Comparison of ENCODE assay signal across 8 cellular contexts in the genomic region with DNA sequence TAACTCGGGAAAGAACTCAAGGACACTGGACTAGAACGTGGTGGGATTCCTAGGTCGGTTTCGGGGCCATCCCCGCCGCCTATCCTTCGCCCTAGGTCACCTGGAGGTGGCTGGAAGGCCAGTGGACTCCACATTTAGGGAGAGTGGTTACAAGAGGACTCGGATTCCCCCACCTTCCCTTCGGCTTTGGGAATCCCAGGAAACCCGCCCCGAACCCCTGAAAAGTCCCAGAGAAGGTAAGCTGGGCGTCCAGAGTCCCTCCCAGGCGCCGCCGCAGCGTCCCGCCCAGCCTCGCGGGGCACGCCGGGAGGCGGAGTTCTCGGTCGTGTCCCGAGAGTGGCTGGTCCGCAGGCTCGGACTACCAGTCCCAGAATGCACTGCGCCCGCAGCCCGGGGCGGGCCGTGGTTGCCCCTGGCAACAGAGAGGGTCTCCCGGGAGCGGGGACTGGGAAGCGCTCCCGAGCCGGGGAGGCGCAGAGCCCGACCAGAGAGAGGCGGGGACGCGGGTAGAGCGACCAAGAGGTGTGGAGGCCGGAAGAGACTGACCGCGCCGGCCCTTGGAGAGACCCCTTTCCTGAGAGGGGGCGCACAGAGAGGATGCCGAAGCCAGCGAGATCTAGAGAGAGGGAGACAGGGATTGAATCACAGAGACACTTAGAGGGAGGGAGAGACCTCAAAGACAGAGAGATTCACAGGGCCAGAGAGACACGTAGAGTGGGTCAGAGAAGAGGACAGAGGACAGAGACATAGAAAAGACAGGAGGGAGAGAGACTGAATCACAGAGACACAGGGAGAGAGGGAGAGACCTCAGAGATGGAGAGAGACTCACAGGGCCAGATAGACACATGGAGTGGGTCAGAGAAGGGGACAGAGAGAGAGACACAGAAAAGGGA. TPM values are rescaled to one million over a fixed set of nuclear protein-coding genes. Genes with fewer than 3 reads are reported as not detected.
DNase-seq lines count a peak whose midpoint lies in the region; ATAC-seq and TF ChIP-seq lines count a peak whose summit lies in the region.

No MANE protein-coding gene starts in this region.

- TF ChIP-seq CTCF in epithelial cell of proximal tubule (conservative IDR thresholded peaks at IDR 0.05; ENCODE audit: low read depth, low read length), result no peak

- H3K9me3 ChIP-seq in mononuclear cell (ENCODE audit: low read depth, low read length), result no peaks in the 10 kb centered on the region

- H3K4me1 ChIP-seq in mononuclear cell (ENCODE audit: insufficient read depth, low read length), result peaks cover 75% of the 10 kb centered on the region

- H3K4me3 ChIP-seq in epithelial cell of proximal tubule (ENCODE audit: low read depth, low read length) (peak overlapping the region; percentile 78), mononuclear cell (ENCODE audit: low read length) (peak overlapping the region; percentile 38)

- DNase-seq in NCI-H524 (lab: John Stamatoyannopoulos, UW), result peak; percentile 46 to 56
- DNase-seq in NCI-H524 treated with DMSO at 0.1 percent for 48 hours (lab: John Stamatoyannopoulos, UW), result no peak
- DNase-seq in NOMO-1 (lab: John Stamatoyannopoulos, UW; ENCODE audit: unreplicated experiment in 2 of 2), result peak; percentile 57 to 59
- DNase-seq in activated T-cell treated with anti-CD3 and anti-CD28 coated beads for 4 hours, result peak; percentile 63
- DNase-seq in epithelial cell of proximal tubule (ENCODE audit: low read depth), result no peak
- peak; percentile 62 for DNase-seq in stimulated activated CD8-positive, alpha-beta memory T cell treated with anti-CD3 and anti-CD28 coated beads, Interleukin-15, amount 100 ng/mL, for 24 hours (ENCODE audit: low read depth)

- peak; percentile 86 for ATAC-seq in HG03139 (IDR thresholded peaks at IDR 0.05; ENCODE audit: unreplicated experiment)

- H3K27me3 ChIP-seq in mononuclear cell (ENCODE audit: insufficient read depth, low read length), result peaks cover 42% of the 10 kb centered on the region

RNA-seq across cellular contexts. Expression of a gene that starts 2.6 kb away (rescaled TPM):
- 1.3 TPM in 1 of 2 replicates, not detected in the other for total RNA-seq in epithelial cell of proximal tubule
- 0.10 TPM for total RNA-seq in mononuclear cell

RNA-seq across cellular contexts. Expression of a gene that starts 11.7 kb away (rescaled TPM):
- total RNA-seq in epithelial cell of proximal tubule (48.7 and 59.5 TPM in 2 replicates), mononuclear cell (51.9 TPM)

RNA-seq across cellular contexts. Expression of a gene that starts 29.7 kb away (rescaled TPM):
- total RNA-seq in epithelial cell of proximal tubule, result not detected in 2 replicates
- total RNA-seq in mononuclear cell, result not detected

RNA-seq across cellular contexts. Expression of a gene that starts 55.3 kb away (rescaled TPM):
- not detected in 2 replicates for total RNA-seq in epithelial cell of proximal tubule
- 6.9 TPM for total RNA-seq in mononuclear cell

Comparison
In these comparisons a context has a peak if more than half of its experiments do, and no peak if none do; other contexts are left out.
1. DNase-seq: peak in NCI-H524 (2 of 2), NOMO-1 (2 of 2), activated T-cell treated with anti-CD3 and anti-CD28 coated beads for 4 hours (single experiment) and stimulated activated CD8-positive, alpha-beta memory T cell treated with anti-CD3 and anti-CD28 coated beads, Interleukin-15, amount 100 ng/mL, for 24 hours (single experiment); none in NCI-H524 treated with DMSO at 0.1 percent for 48 hours (single experiment) and epithelial cell of proximal tubule (single experiment).